ENCODE assay signal across 6 cellular contexts in the genomic region with DNA sequence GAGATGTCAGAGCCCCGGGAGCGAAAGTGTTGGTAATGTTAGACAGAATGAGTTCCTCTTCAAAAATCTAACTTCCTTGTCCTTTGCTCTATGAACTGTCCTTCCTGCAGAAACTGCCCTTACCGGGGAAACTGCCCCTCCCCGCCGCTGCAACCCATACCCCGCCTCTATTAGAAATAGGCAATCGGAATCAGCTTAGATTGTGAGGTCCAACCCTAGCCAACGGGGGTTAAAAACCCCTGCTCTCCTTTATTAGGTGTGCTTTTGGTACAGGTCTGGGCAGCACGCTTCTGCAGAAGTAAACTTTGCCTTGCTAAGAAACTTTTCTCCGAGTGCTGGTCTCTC. TPM values are rescaled to one million over a fixed set of nuclear protein-coding genes. Genes with fewer than 3 reads are reported as not detected.
DNase-seq lines count a peak whose midpoint lies in the region; ATAC-seq and TF ChIP-seq lines count a peak whose summit lies in the region.

No MANE protein-coding gene starts in this region.

- DNase-seq in HFF-Myc (ENCODE audit: extremely low read depth, low read depth), result no peak
- DNase-seq in T-cell, result no peak
- DNase-seq in activated CD8-positive, alpha-beta memory T cell treated with anti-CD3 and anti-CD28 coated beads, Interleukin-2, amount 50 U/mL, for 4 hours, result no peak
- DNase-seq in GM03348 (ENCODE audit: low spot score), result no peak
- DNase-seq in kidney glomerular epithelial cell (lab: John Stamatoyannopoulos, UW), result no peak

- H3K4me1 Mint-ChIP-seq in T-cell, result peaks cover 6 to 34% (median 29%) of the 10 kb centered on the region in 3 donors

- H3K4me1 ChIP-seq in iPS-20b (ENCODE audit: insufficient read depth, low read length), result no peaks in the 10 kb centered on the region; the same call in 1 of the 2 replicates

- H3K9me3 Mint-ChIP-seq in T-cell, result no peaks in the 10 kb centered on the region

- H3K27ac ChIP-seq in iPS-20b (ENCODE audit: low read length), result no peak overlapping the region

- peaks cover 17% of the 10 kb centered on the region for H3K36me3 Mint-ChIP-seq in T-cell

- POLR2A ChIA-PET in T-cell (lab: Charles Lee), result interaction anchor here in 1 of 2 donors (0.6 to 0.7 kb wide), 2 partner anchors 16 to 225 kb away, joined by 3 to 7 read pairs; no protein-coding TSS in a partner anchor

- H3K36me3 ChIP-seq in iPS-20b (ENCODE audit: insufficient read depth, low read depth, low read length), result peaks cover 24% of the 10 kb centered on the region

- ATAC-seq in T-cell (replicated peaks in 1 of 4), result no peak

- H3K4me3 Mint-ChIP-seq in T-cell, result peak overlapping the region; percentile 82 to 88 (median 85)

- peak overlapping the region; percentile 88 to 90 for H3K27ac Mint-ChIP-seq in T-cell

- H3K9ac ChIP-seq in iPS-20b (ENCODE audit: low read depth, low read length), result peak overlapping the region; percentile 86

- H3K27me3 ChIP-seq in iPS-20b (ENCODE audit: insufficient read depth, low read length), result no peaks in the 10 kb centered on the region

- no peaks in the 10 kb centered on the region for H3K27me3 Mint-ChIP-seq in T-cell

- H3K9me3 ChIP-seq in iPS-20b (ENCODE audit: insufficient read depth, low read depth, low read length), result no peaks in the 10 kb centered on the region

- H3K4me3 ChIP-seq in HFF-Myc (replicated peaks; ENCODE audit: low read depth, low read length) (peak overlapping the region; percentile 54), iPS-20b (ENCODE audit: low read length) (peak overlapping the region; percentile 80)

- TF ChIP-seq CTCF in HFF-Myc (IDR thresholded peaks at IDR 0.05; ENCODE audit: low read depth, low read length, missing control alignments), result no peak

- CTCF ChIA-PET in T-cell (lab: Charles Lee), result interaction anchor here in 1 of 2 donors (0.6 to 2.7 kb wide), 12 partner anchors 10 to 175 kb away, joined by 3 to 10 read pairs (median 4); a partner anchor contains a TSS

RNA-seq across cellular contexts. Expression of a gene that starts 11.5 kb away (rescaled TPM):
- total RNA-seq in T-cell, result 100 to 1,000 TPM; 214 to 339 (median 308) TPM

RNA-seq across cellular contexts. Expression of a gene that starts 13.1 kb away (rescaled TPM):
- 100 to 1,000 TPM; 111 to 179 (median 150) TPM for total RNA-seq in T-cell

RNA-seq across cellular contexts. Expression of a gene that starts 13.7 kb away (rescaled TPM):
- 10 to 100 TPM; 27.4 to 54.8 (median 50.7) TPM for total RNA-seq in T-cell

RNA-seq across cellular contexts. Expression of a gene that starts 17.4 kb away (rescaled TPM):
- total RNA-seq in T-cell, result not detected

RNA-seq across cellular contexts. Expression of a gene that starts 23.9 kb away (rescaled TPM):
- total RNA-seq in T-cell, result not detected
